Comparison of ENCODE assay signal across 1 cellular context in the genomic region with DNA sequence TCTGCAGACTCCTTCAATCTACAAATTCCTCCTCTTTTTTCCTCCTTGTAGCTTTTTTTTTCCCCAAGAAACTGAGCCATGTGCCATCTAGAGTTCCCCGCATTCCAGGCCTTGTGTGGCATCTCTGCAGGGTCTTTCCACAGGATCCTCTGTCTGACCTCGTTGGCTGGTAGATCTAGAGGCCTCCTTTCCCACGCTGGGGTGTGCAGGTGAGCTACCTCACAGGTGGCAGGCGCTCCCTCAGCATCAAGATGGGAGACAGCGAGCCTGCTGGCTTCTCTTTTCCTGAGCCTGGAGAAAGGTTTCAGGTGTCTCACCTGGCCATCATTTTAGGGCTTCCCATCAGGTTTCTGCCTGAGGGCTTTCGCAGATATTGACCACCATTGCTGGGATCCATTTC.
TF ChIP-seq lines count a peak whose summit lies in the region.

No MANE protein-coding gene starts in this region.

TF ChIP-seq in H1, 55 proteins besides CTCF, POLR2A, EP300 and RAD21:
- TF ChIP-seq TEAD4 (IDR thresholded peaks at IDR 0.05; ENCODE audit: low read depth, low read length) (peak; percentile 49; the same call in 1 of the 2 replicates), CHD2 (IDR thresholded peaks at IDR 0.05; ENCODE audit: low read length) (no peak)
TF ChIP-seq in H1: peak in this region for 1.
